ENCODE assay signal across 15 cellular contexts in the genomic region with DNA sequence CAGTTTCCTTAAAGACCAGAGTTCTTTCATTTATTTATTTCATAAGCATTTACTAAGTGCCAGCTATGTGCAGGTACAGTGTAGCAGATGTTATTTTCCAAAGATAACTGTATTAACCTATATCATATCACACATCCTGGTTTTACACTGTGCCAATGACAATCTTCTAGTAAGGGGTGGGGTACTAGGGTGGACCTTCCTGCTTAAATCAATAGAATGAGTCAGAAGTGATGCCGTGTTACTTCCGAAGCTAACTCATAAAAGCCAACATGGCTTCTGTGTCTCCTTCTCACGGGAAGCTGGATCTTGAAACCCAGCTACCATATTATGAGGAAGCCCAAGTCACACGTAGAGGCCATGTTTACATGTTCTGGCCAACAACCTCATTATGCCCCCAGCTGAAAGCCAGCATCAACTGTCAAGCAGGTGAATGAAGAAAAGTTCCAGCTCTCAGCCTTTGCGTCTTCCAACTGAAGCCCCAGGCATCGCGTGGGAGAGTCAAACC.
DNase-seq lines count a peak whose midpoint lies in the region; TF ChIP-seq lines count a peak whose summit lies in the region.
"Had no signal": no experiment of that assay in that cellular context is flagged by ENCODE, and none has a peak within 500 bp of the region (broad histone marks: within the 10 kb centered on the region; RNA-seq: fewer than 3 reads in every experiment).

No MANE protein-coding gene starts in this region.

- H3K27ac ChIP-seq in neutrophil (peak overlapping the region; percentile 80), coronary artery (no peak overlapping the region)
- H3K27ac ChIP-seq: Peyer's patch had no signal

- H3K4me1 ChIP-seq in neutrophil (ENCODE audit: control insufficient read depth in 1 of 2, insufficient read depth in 1 of 2, low read depth in 1 of 2, low read length in 1 of 2), result peaks cover 21% of the 10 kb centered on the region in 2 experiments
- H3K4me1 ChIP-seq: Peyer's patch had no signal

- no peaks in the 10 kb centered on the region for H3K9me3 ChIP-seq in neutrophil
- H3K9me3 ChIP-seq: Peyer's patch had no signal

- DNase-seq in CD1c-positive myeloid dendritic cell (ENCODE audit: extremely low spot score) (peak; percentile 16), MV-4-11 (lab: John Stamatoyannopoulos, UW) (peak; percentile 81), SIG-M5 treated with dmso at 0.1 percent for 504 hours (lab: John Stamatoyannopoulos, UW; ENCODE audit: unreplicated experiment) (peak; percentile 79), coronary artery (ENCODE audit: low spot score) (no peak), SHP77 treated with DMSO at 0.1 percent for 48 hours (lab: John Stamatoyannopoulos, UW) (no peak), NCI-H1417 treated with DMSO at 0.1 percent for 48 hours (lab: John Stamatoyannopoulos, UW) (no peak)
- DNase-seq: ACHN, DMS 273 treated with DMSO at 0.1 percent for 48 hours, GOT3, NCI-H1930, NCI-H748 treated with DMSO at 0.1 percent for 48 hours, Peyer's patch, SHP77, T-helper 17 cell had no signal

- H3K27me3 ChIP-seq in neutrophil, result no peaks in the 10 kb centered on the region
- H3K27me3 ChIP-seq: Peyer's patch had no signal

- peak overlapping the region in 1 of 2 experiments; percentile 33 for H3K4me3 ChIP-seq in neutrophil (ENCODE audit: low read depth in 1 of 2, low read length in 1 of 2)
- no peak overlapping the region for H3K4me3 ChIP-seq in coronary artery
- H3K4me3 ChIP-seq: Peyer's patch had no signal

- no peaks in the 10 kb centered on the region for H3K36me3 ChIP-seq in neutrophil

- TF ChIP-seq CTCF in neutrophil (IDR thresholded peaks at IDR 0.05), result no peak
- no peak for TF ChIP-seq CTCF in coronary artery (IDR thresholded peaks at IDR 0.05)

Comparison
In these comparisons a context has a peak if more than half of its experiments do, and no peak if none do; other contexts are left out.
1. DNase-seq: peak in CD1c-positive myeloid dendritic cell (single experiment), MV-4-11 (single experiment) and SIG-M5 treated with dmso at 0.1 percent for 504 hours (single experiment); none in coronary artery (single experiment), SHP77 treated with DMSO at 0.1 percent for 48 hours (single experiment) and NCI-H1417 treated with DMSO at 0.1 percent for 48 hours (single experiment).